Comparison of ENCODE assay signal across 8 cellular contexts in the genomic region with DNA sequence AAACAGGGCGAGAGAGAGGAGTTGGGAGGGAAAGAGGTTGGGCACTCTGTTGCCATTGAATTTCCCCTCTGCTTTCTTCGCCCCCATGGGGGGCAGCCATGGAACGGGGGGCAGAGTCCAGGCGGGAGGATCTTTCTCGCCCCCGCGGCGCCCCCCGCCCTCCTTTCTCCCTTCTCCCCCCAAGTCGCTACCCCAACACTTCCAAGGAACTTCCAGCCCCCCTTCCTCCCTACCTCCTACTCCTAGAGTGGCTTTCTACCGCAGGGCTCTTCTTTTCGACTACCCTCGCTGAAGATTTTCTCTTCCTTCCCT. TPM values are rescaled to one million over a fixed set of nuclear protein-coding genes. Genes with fewer than 3 reads are reported as not detected.
A peak's percentile ranks its signal among the peaks of the same experiment; 100 is the strongest.
DNase-seq lines count a peak whose midpoint lies in the region; ATAC-seq and TF ChIP-seq lines count a peak whose summit lies in the region.

No MANE protein-coding gene starts in this region.

- peaks cover 36% of the 10 kb centered on the region for H3K36me3 Mint-ChIP-seq in activated T-helper 17 cell treated with anti-CD3 and anti-CD28 coated beads, Interleukin-2, amount 50 U/mL, for 72 hours (ENCODE audit: low read depth)
- peaks cover 13 to 15% of the 10 kb centered on the region in 2 donors for H3K36me3 Mint-ChIP-seq in stimulated activated naive B cell treated with anti-CD40 and anti-IgM and Interleukin-4, amounts not matched to agents 10 μg/mL and 1 μg/mL and 100 μg/mL, for 72 hours

- peak overlapping the region; percentile 62 for H3K4me3 ChIP-seq in iPS-18c (ENCODE audit: insufficient read depth, low read depth, low read length)

- H3K27me3 Mint-ChIP-seq in activated T-helper 17 cell treated with anti-CD3 and anti-CD28 coated beads, Interleukin-2, amount 50 U/mL, for 72 hours: no peaks in the 10 kb centered on the region
- no peaks in the 10 kb centered on the region for H3K27me3 Mint-ChIP-seq in stimulated activated naive B cell treated with anti-CD40 and anti-IgM and Interleukin-4, amounts not matched to agents 10 μg/mL and 1 μg/mL and 100 μg/mL, for 72 hours

- H3K4me1 Mint-ChIP-seq in activated T-helper 17 cell treated with anti-CD3 and anti-CD28 coated beads, Interleukin-2, amount 50 U/mL, for 72 hours: peaks cover 6% of the 10 kb centered on the region
- H3K4me1 Mint-ChIP-seq in stimulated activated naive B cell treated with anti-CD40 and anti-IgM and Interleukin-4, amounts not matched to agents 10 μg/mL and 1 μg/mL and 100 μg/mL, for 72 hours: peaks cover 3 to 13% of the 10 kb centered on the region in 2 donors

- POLR2A ChIA-PET in HEK293T (lab: Yijun Ruan, JAX): no interaction called here

- CTCF ChIA-PET in HEK293T (lab: Yijun Ruan, JAX): no interaction called here

- no peak for ATAC-seq in activated T-helper 17 cell treated with anti-CD3 and anti-CD28 coated beads, Interleukin-2, amount 50 U/mL, for 72 hours (replicated peaks)
- ATAC-seq in stimulated activated naive B cell treated with anti-CD40 and anti-IgM and Interleukin-4, amounts not matched to agents 10 μg/mL and 1 μg/mL and 100 μg/mL, for 72 hours (replicated peaks): no peak
- no peak for ATAC-seq in GM18870 (IDR thresholded peaks at IDR 0.05; ENCODE audit: unreplicated experiment)

- no peaks in the 10 kb centered on the region for H3K9me3 Mint-ChIP-seq in activated T-helper 17 cell treated with anti-CD3 and anti-CD28 coated beads, Interleukin-2, amount 50 U/mL, for 72 hours
- H3K9me3 Mint-ChIP-seq in stimulated activated naive B cell treated with anti-CD40 and anti-IgM and Interleukin-4, amounts not matched to agents 10 μg/mL and 1 μg/mL and 100 μg/mL, for 72 hours: no peaks in the 10 kb centered on the region

- peak; percentile 15 for DNase-seq in HEK293T (ENCODE audit: extremely low spot score)
- DNase-seq in stimulated activated naive B cell treated with anti-CD40 and anti-IgM and Interleukin-4, amounts not matched to agents 10 μg/mL and 1 μg/mL and 100 μg/mL, for 72 hours: no peak
- no peak for DNase-seq in AML-193 (lab: John Stamatoyannopoulos, UW)
- no peak for DNase-seq in ureter (ENCODE audit: low spot score)
- no peak for DNase-seq in NCI-H1694 treated with DMSO at 0.1 percent for 48 hours (lab: John Stamatoyannopoulos, UW)

- peak overlapping the region; percentile 97 for H3K4me3 Mint-ChIP-seq in activated T-helper 17 cell treated with anti-CD3 and anti-CD28 coated beads, Interleukin-2, amount 50 U/mL, for 72 hours
- peak overlapping the region; percentile 94 to 99 for H3K4me3 Mint-ChIP-seq in stimulated activated naive B cell treated with anti-CD40 and anti-IgM and Interleukin-4, amounts not matched to agents 10 μg/mL and 1 μg/mL and 100 μg/mL, for 72 hours

- H3K9me3 ChIP-seq in iPS-18c (ENCODE audit: control insufficient read depth, insufficient read depth, low read length): peaks cover 9% of the 10 kb centered on the region

- peak overlapping the region; percentile 99 for H3K27ac Mint-ChIP-seq in activated T-helper 17 cell treated with anti-CD3 and anti-CD28 coated beads, Interleukin-2, amount 50 U/mL, for 72 hours
- peak overlapping the region; percentile 100 for H3K27ac Mint-ChIP-seq in stimulated activated naive B cell treated with anti-CD40 and anti-IgM and Interleukin-4, amounts not matched to agents 10 μg/mL and 1 μg/mL and 100 μg/mL, for 72 hours

TF ChIP-seq in HEK293T, 16 proteins besides CTCF, POLR2A, EP300 and RAD21:
- no peak for TF ChIP-seq FOXA1 (IDR thresholded peaks at IDR 0.05)
- no peak for TF ChIP-seq SP1 (IDR thresholded peaks at IDR 0.05)
- TF ChIP-seq ARNT (IDR thresholded peaks at IDR 0.05): no peak
- TF ChIP-seq PKNOX1 (IDR thresholded peaks at IDR 0.05): no peak
- TF ChIP-seq FOXK2 (IDR thresholded peaks at IDR 0.05): no peak
- TF ChIP-seq SUZ12 (IDR thresholded peaks at IDR 0.05): no peak
- TF ChIP-seq TARDBP (IDR thresholded peaks at IDR 0.05): no peak
- no peak for TF ChIP-seq ELF4 (IDR thresholded peaks at IDR 0.05)

RNA-seq across cellular contexts. Expression of gene STAG2, which starts 0.6 kb away (rescaled TPM):
- total RNA-seq in activated T-helper 17 cell treated with anti-CD3 and anti-CD28 coated beads, Interleukin-2, amount 50 U/mL, for 72 hours: 10 to 100 TPM; 66.7 to 83.0 TPM
- 68.4 TPM for total RNA-seq in ureter
